11 cellular contexts compared by ENCODE assay signal in genomic region chr2:241161646-241162281, GRCh38. TPM values are rescaled to one million over a fixed set of nuclear protein-coding genes. Genes with fewer than 3 reads are reported as not detected.
A peak's percentile ranks its signal among the peaks of the same experiment; 100 is the strongest.
DNase-seq lines count a peak whose midpoint lies in the region; ATAC-seq and TF ChIP-seq lines count a peak whose summit lies in the region.
"Had no signal": no experiment of that assay in that cellular context is flagged by ENCODE, and none has a peak within 500 bp of the region (broad histone marks: within the 10 kb centered on the region; RNA-seq: fewer than 3 reads in every experiment).

No MANE protein-coding gene starts in this region.

- TF ChIP-seq CTCF in esophagus squamous epithelium (IDR thresholded peaks at IDR 0.05): no peak

- DNase-seq in activated CD4-positive, alpha-beta memory T cell treated with anti-CD3 and anti-CD28 coated beads for 36 hours: no peak
- DNase-seq in activated CD4-positive, alpha-beta memory T cell treated with anti-CD3 and anti-CD28 coated beads, Interleukin-2, amount 10 ng/mL, durations not matched to agents 7 days and 5 days: no peak
- no peak for DNase-seq in esophagus squamous epithelium (lab: John Stamatoyannopoulos, UW)
- DNase-seq in ureter (ENCODE audit: low spot score): peak; percentile 75
- DNase-seq in UCSD-AML1 (lab: John Stamatoyannopoulos, UW; ENCODE audit: unreplicated experiment): no peak
- no peak for DNase-seq in NCI-H510A (lab: John Stamatoyannopoulos, UW)
- DNase-seq: 8988T; activated T-cell treated with anti-CD3 and anti-CD28 coated beads, Interleukin-2, amount 50 U/mL, for 48 hours had no signal

- no peak for ATAC-seq in GM21447 (IDR thresholded peaks at IDR 0.05; ENCODE audit: unreplicated experiment)
- ATAC-seq: Panc1 had no signal

- no peak overlapping the region for H3K4me3 ChIP-seq in esophagus squamous epithelium
- no peak overlapping the region for H3K4me3 ChIP-seq in muscle layer of colon (ENCODE audit: low read depth in 1 of 2, low read length in 2 of 2)

- no peak overlapping the region for H3K4me3 Mint-ChIP-seq in activated CD4-positive, alpha-beta memory T cell treated with anti-CD3 and anti-CD28 coated beads for 36 hours
- H3K4me3 Mint-ChIP-seq in activated CD4-positive, alpha-beta memory T cell treated with anti-CD3 and anti-CD28 coated beads, Interleukin-2, amount 10 ng/mL, durations not matched to agents 7 days and 5 days: no peak overlapping the region

- intact Hi-C loops in activated CD4-positive, alpha-beta memory T cell treated with anti-CD3 and anti-CD28 coated beads for 36 hours (cut with micrococcal nuclease): no loop called here
- intact Hi-C loops in esophagus squamous epithelium (cut with DNase I): no loop called here

- H3K36me3 ChIP-seq in esophagus squamous epithelium (peaks cover 28 to 95% (median 31%) of the 10 kb centered on the region in 3 donors), muscle layer of colon (ENCODE audit: insufficient read depth, low read length) (peaks cover 43% of the 10 kb centered on the region)

- H3K27ac ChIP-seq in esophagus squamous epithelium (peak overlapping the region in 3 of 4 donors; percentile 42 to 76 (median 73)), muscle layer of colon (ENCODE audit: low read depth, low read length) (peak overlapping the region; percentile 58)

- H3K27me3 ChIP-seq in esophagus squamous epithelium (no peaks in the 10 kb centered on the region), muscle layer of colon (ENCODE audit: control insufficient read depth in 1 of 2, insufficient read depth in 2 of 2, low read length in 2 of 2) (no peaks in the 10 kb centered on the region)

- H3K4me1 Mint-ChIP-seq in activated CD4-positive, alpha-beta memory T cell treated with anti-CD3 and anti-CD28 coated beads for 36 hours (ENCODE audit: low read depth): peaks cover under 1% of the 10 kb centered on the region
- H3K4me1 Mint-ChIP-seq in activated CD4-positive, alpha-beta memory T cell treated with anti-CD3 and anti-CD28 coated beads, Interleukin-2, amount 10 ng/mL, durations not matched to agents 7 days and 5 days: peaks cover 2% of the 10 kb centered on the region

- H3K27ac Mint-ChIP-seq in activated CD4-positive, alpha-beta memory T cell treated with anti-CD3 and anti-CD28 coated beads for 36 hours: peak overlapping the region; percentile 23
- H3K27ac Mint-ChIP-seq in activated CD4-positive, alpha-beta memory T cell treated with anti-CD3 and anti-CD28 coated beads, Interleukin-2, amount 10 ng/mL, durations not matched to agents 7 days and 5 days: no peak overlapping the region

- no peak overlapping the region for H3K9ac ChIP-seq in muscle layer of colon (ENCODE audit: low read length)

- WGBS in esophagus squamous epithelium, 2 donors: 39 to 50% methylated on average over 7 to 8 of the region's 9 CpGs

- H3K4me1 ChIP-seq in esophagus squamous epithelium (peaks cover 0 to 17% (median 2%) of the 10 kb centered on the region in 3 donors), muscle layer of colon (ENCODE audit: insufficient read depth, low read length) (peaks cover 10% of the 10 kb centered on the region)

- CTCF ChIA-PET in activated CD4-positive, alpha-beta memory T cell treated with anti-CD3 and anti-CD28 coated beads for 36 hours (lab: Charles Lee): no interaction called here
- CTCF ChIA-PET in activated CD4-positive, alpha-beta memory T cell treated with anti-CD3 and anti-CD28 coated beads, Interleukin-2, amount 10 ng/mL, durations not matched to agents 7 days and 5 days (lab: Charles Lee): no interaction called here

- no peaks in the 10 kb centered on the region for H3K27me3 Mint-ChIP-seq in activated CD4-positive, alpha-beta memory T cell treated with anti-CD3 and anti-CD28 coated beads for 36 hours
- H3K27me3 Mint-ChIP-seq in activated CD4-positive, alpha-beta memory T cell treated with anti-CD3 and anti-CD28 coated beads, Interleukin-2, amount 10 ng/mL, durations not matched to agents 7 days and 5 days: no peaks in the 10 kb centered on the region

- peaks cover 47% of the 10 kb centered on the region for H3K36me3 Mint-ChIP-seq in activated CD4-positive, alpha-beta memory T cell treated with anti-CD3 and anti-CD28 coated beads for 36 hours
- peaks cover 53% of the 10 kb centered on the region for H3K36me3 Mint-ChIP-seq in activated CD4-positive, alpha-beta memory T cell treated with anti-CD3 and anti-CD28 coated beads, Interleukin-2, amount 10 ng/mL, durations not matched to agents 7 days and 5 days (ENCODE audit: low read depth)

- no peak for TF ChIP-seq POLR2A in esophagus squamous epithelium (IDR thresholded peaks at IDR 0.05)

- POLR2A ChIA-PET in activated CD4-positive, alpha-beta memory T cell treated with anti-CD3 and anti-CD28 coated beads for 36 hours (lab: Charles Lee): no interaction called here
- POLR2A ChIA-PET in activated CD4-positive, alpha-beta memory T cell treated with anti-CD3 and anti-CD28 coated beads, Interleukin-2, amount 10 ng/mL, durations not matched to agents 7 days and 5 days (lab: Charles Lee): interaction anchor here (1.2 kb wide), 1 partner anchor 12 kb away, joined by 4 read pairs; the partner anchor contains the start of genes PASK and PPP1R7

- no peaks in the 10 kb centered on the region for H3K9me3 Mint-ChIP-seq in activated CD4-positive, alpha-beta memory T cell treated with anti-CD3 and anti-CD28 coated beads for 36 hours
- H3K9me3 Mint-ChIP-seq in activated CD4-positive, alpha-beta memory T cell treated with anti-CD3 and anti-CD28 coated beads, Interleukin-2, amount 10 ng/mL, durations not matched to agents 7 days and 5 days: no peaks in the 10 kb centered on the region

- H3K9me3 ChIP-seq in esophagus squamous epithelium (no peaks in the 10 kb centered on the region), muscle layer of colon (ENCODE audit: low read length) (no peaks in the 10 kb centered on the region)

RNA-seq across cellular contexts. Expression of gene PPP1R7, which starts 11.5 kb away (rescaled TPM):
- total RNA-seq in activated CD4-positive, alpha-beta memory T cell treated with anti-CD3 and anti-CD28 coated beads for 36 hours: 100 to 1,000 TPM; 123 to 132 TPM
- total RNA-seq in activated CD4-positive, alpha-beta memory T cell treated with anti-CD3 and anti-CD28 coated beads, Interleukin-2, amount 10 ng/mL, durations not matched to agents 7 days and 5 days: 100 to 1,000 TPM; 103 to 106 TPM
- total RNA-seq in esophagus squamous epithelium: 100 to 1,000 TPM in 1 of 4 donors, 10 to 100 TPM in 3; 53.5 to 108 (median 63.3) TPM
- 73.4 TPM for total RNA-seq in ureter

RNA-seq across cellular contexts. Expression of gene PASK, which starts 12.5 kb away (rescaled TPM):
- total RNA-seq in activated CD4-positive, alpha-beta memory T cell treated with anti-CD3 and anti-CD28 coated beads for 36 hours: 100 to 1,000 TPM in 1 of 2 experiments, 10 to 100 TPM in 1; 86.1 to 100 TPM
- 10 to 100 TPM; 58.1 to 58.9 TPM for total RNA-seq in activated CD4-positive, alpha-beta memory T cell treated with anti-CD3 and anti-CD28 coated beads, Interleukin-2, amount 10 ng/mL, durations not matched to agents 7 days and 5 days
- total RNA-seq in esophagus squamous epithelium: 1 to 10 TPM; 3.4 to 8.9 (median 5.6) TPM
- 17.4 TPM for total RNA-seq in ureter

RNA-seq across cellular contexts. Expression of gene ANO7, which starts 26.7 kb away (rescaled TPM):
- 1 to 10 TPM; 1.4 to 2.1 TPM for total RNA-seq in activated CD4-positive, alpha-beta memory T cell treated with anti-CD3 and anti-CD28 coated beads for 36 hours
- total RNA-seq in activated CD4-positive, alpha-beta memory T cell treated with anti-CD3 and anti-CD28 coated beads, Interleukin-2, amount 10 ng/mL, durations not matched to agents 7 days and 5 days: under 1 TPM; 0.53 to 0.91 TPM
- total RNA-seq in esophagus squamous epithelium (under 1 TPM in 1 of 4 donors, not detected in 3; 0.59 TPM), ureter (1.4 TPM)

RNA-seq across cellular contexts. Expression of gene MTERF4, which starts 59.7 kb away (rescaled TPM):
- total RNA-seq in activated CD4-positive, alpha-beta memory T cell treated with anti-CD3 and anti-CD28 coated beads for 36 hours: 10 to 100 TPM; 43.9 to 46.0 TPM
- total RNA-seq in activated CD4-positive, alpha-beta memory T cell treated with anti-CD3 and anti-CD28 coated beads, Interleukin-2, amount 10 ng/mL, durations not matched to agents 7 days and 5 days: 10 to 100 TPM; 41.5 to 45.4 TPM
- total RNA-seq in esophagus squamous epithelium (10 to 100 TPM; 27.7 to 37.0 (median 35.4) TPM), ureter (37.6 TPM)
